6 cellular contexts compared by ENCODE assay signal in genomic region chr1:34773114-34773513, GRCh38. TPM values are rescaled to one million over a fixed set of nuclear protein-coding genes. Genes with fewer than 3 reads are reported as not detected.
"Had no signal": no experiment of that assay in that cellular context is flagged by ENCODE, and none has a peak within 500 bp of the region (broad histone marks: within the 10 kb centered on the region; RNA-seq: fewer than 3 reads in every experiment).

No MANE protein-coding gene starts in this region.

RNA-seq across cellular contexts. Expression of gene GJB3, which starts 7.9 kb away (rescaled TPM):
- total RNA-seq: H4 had no signal
- polyA plus RNA-seq: GM23248 had no signal

RNA-seq across cellular contexts. Expression of gene GJB4, which starts 13.6 kb away (rescaled TPM):
- total RNA-seq: GM23248, H4, H7, H9, HFFc6 had no signal
- polyA plus RNA-seq: GM23248, GM23338 had no signal

RNA-seq across cellular contexts. Expression of gene GJB5, which starts 18.3 kb away (rescaled TPM):
- total RNA-seq: GM23248, H4 had no signal
- polyA plus RNA-seq: GM23338 had no signal

RNA-seq across cellular contexts. Expression of gene GJA4, which starts 19.7 kb away (rescaled TPM):
- total RNA-seq: GM23248, H4, HFFc6 had no signal
- polyA plus RNA-seq: GM23248 had no signal
